ENCODE assay signal across 20 cellular contexts in genomic region chr1:218760601-218761570, GRCh38.
"Had no signal": no experiment of that assay in that cellular context is flagged by ENCODE, and none has a peak within 500 bp of the region (broad histone marks: within the 10 kb centered on the region; RNA-seq: fewer than 3 reads in every experiment).

No MANE protein-coding gene starts in this region.

- DNase-seq: activated CD4-positive, alpha-beta T cell treated with anti-CD3 and anti-CD28 coated beads, Interleukin-2, amount 50 U/mL, for 4 hours; activated gamma-delta T cell; adrenal gland; dorsolateral prefrontal cortex; endodermal cell; erythroblast; heart right ventricle; kidney glomerular epithelial cell; left ventricle myocardium inferior; mammary epithelial cell; nephron progenitor cell; nucleus accumbens; posterior cingulate gyrus; retina; T-helper 2 cell had no signal

- ATAC-seq: heart right ventricle had no signal

- H3K27me3 ChIP-seq: adrenal gland, dorsolateral prefrontal cortex, heart right ventricle, tibial nerve, vagina had no signal

- H3K27ac Mint-ChIP-seq: activated naive CD4-positive, alpha-beta T cell treated with anti-CD3 and anti-CD28 coated beads, Interleukin-2, amount 50 U/mL, for 24 hours; endodermal cell; nephron progenitor cell; stimulated activated naive CD8-positive, alpha-beta T cell treated with anti-CD3 and anti-CD28 coated beads, Interleukin-15, Interleukin-2, amounts not matched to agents 100 ng/mL and 50 ng/mL, for 24 hours had no signal

- H3K4me3 ChIP-seq: adrenal gland, dorsolateral prefrontal cortex, heart right ventricle, left ventricle myocardium inferior, tibial nerve, vagina had no signal

- H3K4me1 Mint-ChIP-seq: activated naive CD4-positive, alpha-beta T cell treated with anti-CD3 and anti-CD28 coated beads, Interleukin-2, amount 50 U/mL, for 24 hours; endodermal cell; nephron progenitor cell had no signal

- H3K9me3 Mint-ChIP-seq: activated naive CD4-positive, alpha-beta T cell treated with anti-CD3 and anti-CD28 coated beads, Interleukin-2, amount 50 U/mL, for 24 hours; endodermal cell; nephron progenitor cell; stimulated activated naive CD8-positive, alpha-beta T cell treated with anti-CD3 and anti-CD28 coated beads, Interleukin-15, Interleukin-2, amounts not matched to agents 100 ng/mL and 50 ng/mL, for 24 hours had no signal

- H3K27ac ChIP-seq: adrenal gland, dorsolateral prefrontal cortex, heart right ventricle, left ventricle myocardium inferior, tibial nerve, vagina had no signal

- H3K4me1 ChIP-seq: adrenal gland, left ventricle myocardium inferior, tibial nerve, vagina had no signal

- H3K36me3 ChIP-seq: adrenal gland, heart right ventricle, left ventricle myocardium inferior, tibial nerve, vagina had no signal

- H3K9me3 ChIP-seq: adrenal gland, heart right ventricle, left ventricle myocardium inferior, tibial nerve, vagina had no signal

- FAIRE-seq: colon had no signal

- H3K27me3 Mint-ChIP-seq: activated naive CD4-positive, alpha-beta T cell treated with anti-CD3 and anti-CD28 coated beads, Interleukin-2, amount 50 U/mL, for 24 hours; stimulated activated naive CD8-positive, alpha-beta T cell treated with anti-CD3 and anti-CD28 coated beads, Interleukin-15, Interleukin-2, amounts not matched to agents 100 ng/mL and 50 ng/mL, for 24 hours had no signal

- H3K4me3 Mint-ChIP-seq: activated naive CD4-positive, alpha-beta T cell treated with anti-CD3 and anti-CD28 coated beads, Interleukin-2, amount 50 U/mL, for 24 hours; endodermal cell; nephron progenitor cell; stimulated activated naive CD8-positive, alpha-beta T cell treated with anti-CD3 and anti-CD28 coated beads, Interleukin-15, Interleukin-2, amounts not matched to agents 100 ng/mL and 50 ng/mL, for 24 hours had no signal

- H3K36me3 Mint-ChIP-seq: activated naive CD4-positive, alpha-beta T cell treated with anti-CD3 and anti-CD28 coated beads, Interleukin-2, amount 50 U/mL, for 24 hours had no signal
